Comparison of ENCODE assay signal across 11 cellular contexts in genomic region chr22:38503021-38503420, GRCh38. TPM values are rescaled to one million over a fixed set of nuclear protein-coding genes. Genes with fewer than 3 reads are reported as not detected.
A peak's percentile ranks its signal among the peaks of the same experiment; 100 is the strongest.
DNase-seq lines count a peak whose midpoint lies in the region; ATAC-seq, FAIRE-seq and TF ChIP-seq lines count a peak whose summit lies in the region.
"Had no signal": no experiment of that assay in that cellular context is flagged by ENCODE, and none has a peak within 500 bp of the region (broad histone marks: within the 10 kb centered on the region; RNA-seq: fewer than 3 reads in every experiment).

No MANE protein-coding gene starts in this region.

- H3K9me3 ChIP-seq in SK-N-MC (ENCODE audit: low read depth, low read length) (no peaks in the 10 kb centered on the region), esophagus squamous epithelium (no peaks in the 10 kb centered on the region), pancreas (no peaks in the 10 kb centered on the region)

- peak overlapping the region; percentile 100 for H3K9ac ChIP-seq in SK-N-MC (ENCODE audit: insufficient read length)

- ATAC-seq in pancreas, result no peak

- 43 to 44% methylated on average over 4 of the region's 4 CpGs for WGBS in esophagus squamous epithelium, 2 donors
- WGBS in pancreas, 2 donors, result 9 to 19% methylated on average over 4 of the region's 4 CpGs

- H3K4me1 ChIP-seq in esophagus squamous epithelium (peaks cover 28 to 72% (median 32%) of the 10 kb centered on the region in 3 donors), pancreas (peaks cover 25 to 33% (median 32%) of the 10 kb centered on the region in 3 donors)

- H3K27me3 ChIP-seq in esophagus squamous epithelium, result no peaks in the 10 kb centered on the region
- no peaks in the 10 kb centered on the region for H3K27me3 ChIP-seq in pancreas

- no peak for TF ChIP-seq POLR2A in esophagus squamous epithelium (IDR thresholded peaks at IDR 0.05)

- H3K36me3 ChIP-seq in SK-N-MC (ENCODE audit: insufficient read depth, low read length) (peaks cover 72% of the 10 kb centered on the region), esophagus squamous epithelium (peaks cover 18 to 51% (median 24%) of the 10 kb centered on the region in 3 donors), pancreas (peaks cover 11 to 33% (median 17%) of the 10 kb centered on the region in 3 donors)

- no peak for DNase-seq in SK-N-MC (ENCODE audit: low read depth, low spot score)
- no peak for DNase-seq in esophagus squamous epithelium (lab: John Stamatoyannopoulos, UW)
- DNase-seq in retinal pigment epithelial cell (ENCODE audit: low read depth), result no peak
- DNase-seq in globus pallidus (ENCODE audit: low spot score), result no peak
- DNase-seq in pancreas, result no peak
- no peak for DNase-seq in activated effector memory CD4-positive, alpha-beta T cell treated with anti-CD3 and anti-CD28 coated beads, Interleukin-2, amount 50 U/mL, for 16 hours
- no peak for DNase-seq in putamen (ENCODE audit: low spot score)
- DNase-seq: OCI-M1 had no signal

- no peak for FAIRE-seq in pancreas (lab: Jason Lieb, UNC)

- intact Hi-C loops in esophagus squamous epithelium (cut with DNase I) (no loop called here), pancreas (cut with DNase I) (no loop called here)

- H3K27ac ChIP-seq in SK-N-MC (peak overlapping the region; percentile 77), esophagus squamous epithelium (peak overlapping the region in 3 of 4 donors; percentile 3 to 100 (median 100)), pancreas (peak overlapping the region in 1 of 4 donors; percentile 100)

- TF ChIP-seq CTCF in esophagus squamous epithelium (IDR thresholded peaks at IDR 0.05), result no peak
- no peak for TF ChIP-seq CTCF in retinal pigment epithelial cell (conservative IDR thresholded peaks at IDR 0.05; ENCODE audit: low read depth, low read length)
- no peak for TF ChIP-seq CTCF in pancreas (IDR thresholded peaks at IDR 0.05)

- H3K4me3 ChIP-seq in GM08714 (ENCODE audit: low read length), result peak overlapping the region; percentile 100; the same call in 1 of the 2 replicates
- peak overlapping the region; percentile 99 for H3K4me3 ChIP-seq in SK-N-MC
- peak overlapping the region in 3 of 4 donors; percentile 89 to 98 (median 91) for H3K4me3 ChIP-seq in esophagus squamous epithelium
- peak overlapping the region; percentile 96 for H3K4me3 ChIP-seq in retinal pigment epithelial cell (ENCODE audit: low read length)
- peak overlapping the region in 2 of 4 donors; percentile 62 to 73 for H3K4me3 ChIP-seq in pancreas

RNA-seq across cellular contexts. Expression of gene DDX17, which starts 3.1 kb away (rescaled TPM):
- total RNA-seq in esophagus squamous epithelium (100 to 1,000 TPM; 164 to 498 (median 214) TPM), pancreas (100 to 1,000 TPM; 167 to 331 (median 206) TPM)
- 100 to 1,000 TPM; 164 to 242 TPM for polyA plus RNA-seq in pancreas

RNA-seq across cellular contexts. Expression of gene KDELR3, which starts 35.1 kb away (rescaled TPM):
- total RNA-seq in esophagus squamous epithelium (1 to 10 TPM; 1.1 to 9.6 (median 1.9) TPM), pancreas (10 to 100 TPM in 2 of 6 donors, 1 to 10 TPM in 4; 4.7 to 14.6 (median 8.2) TPM)
- 1 to 10 TPM; 2.9 to 4.9 TPM for polyA plus RNA-seq in pancreas

RNA-seq across cellular contexts. Expression of gene KCNJ4, which starts 48.0 kb away (rescaled TPM):
- total RNA-seq in esophagus squamous epithelium, result not detected
- total RNA-seq in pancreas, result not detected
- not detected for polyA plus RNA-seq in pancreas
- total RNA-seq: mucosa of gallbladder, ureter had no signal
